In genomic region chr15:47750030-47750739, GRCh38 we compare ENCODE assay signal across 11 cellular contexts. TPM values are rescaled to one million over a fixed set of nuclear protein-coding genes. Genes with fewer than 3 reads are reported as not detected.
A peak's percentile ranks its signal among the peaks of the same experiment; 100 is the strongest.
DNase-seq lines count a peak whose midpoint lies in the region; ATAC-seq, FAIRE-seq and TF ChIP-seq lines count a peak whose summit lies in the region.
"Had no signal": no experiment of that assay in that cellular context is flagged by ENCODE, and none has a peak within 500 bp of the region (broad histone marks: within the 10 kb centered on the region; RNA-seq: fewer than 3 reads in every experiment).

No MANE protein-coding gene starts in this region.

- no peaks in the 10 kb centered on the region for H3K4me1 ChIP-seq in liver (ENCODE audit: control insufficient read depth in 4 of 4, insufficient read depth in 4 of 4, low read length in 3 of 4)
- no peaks in the 10 kb centered on the region for H3K4me1 ChIP-seq in HepG2 (ENCODE audit: insufficient read depth, low read length)
- H3K4me1 ChIP-seq in spleen: no peaks in the 10 kb centered on the region

- TF ChIP-seq EP300 in HepG2 (IDR thresholded peaks at IDR 0.05; ENCODE audit: low read depth in 2 of 2, low read length in 2 of 2): no peak
- TF ChIP-seq EP300 in HepG2 (CRISPR knock-in tag; IDR thresholded peaks at IDR 0.05; ENCODE audit: borderline replicate concordance): no peak

- ATAC-seq in HepG2: no peak

- FAIRE-seq in HepG2 (lab: Jason Lieb, UNC) (no peak), urothelium cell line (lab: Jason Lieb, UNC) (no peak)

- POLR2A ChIA-PET in HepG2 (lab: Yijun Ruan, JAX): no interaction called here

- H2AFZ ChIP-seq in HepG2 (ENCODE audit: low read length): no peak overlapping the region

- intact Hi-C loops in HepG2 (cut with micrococcal nuclease; ENCODE audit: unreplicated experiment) (no loop called here), spleen (cut with DNase I; ENCODE audit: low total_unique reads) (no loop called here)

- BruUV-seq in HepG2 (replicated peaks; lab: Mats Ljungman, UMichigan): no TSS peak

- TF ChIP-seq RAD21 in liver (IDR thresholded peaks at IDR 0.05) (no peak), HepG2 (CRISPR knock-in tag; IDR thresholded peaks at IDR 0.05) (no peak)

- H3K4me2 ChIP-seq in HepG2 (ENCODE audit: low read depth, low read length): no peak overlapping the region

- H3K9ac ChIP-seq in liver (ENCODE audit: low read depth in 1 of 2, low read length in 2 of 2) (no peak overlapping the region), HepG2 (ENCODE audit: insufficient read depth, low read depth, low read length) (no peak overlapping the region)

- 62% methylated on average over 2 of the region's 2 CpGs for WGBS in liver
- WGBS in HepG2 (ENCODE audit: low lambda C conversion rate): 0% methylated on average over 1 of the region's 2 CpGs
- WGBS in spleen, 5 donors: 50 to 83% (median 70%) methylated on average over 2 of the region's 2 CpGs

- TF ChIP-seq CTCF in liver (IDR thresholded peaks at IDR 0.05; ENCODE audit: low read depth, low read length, missing input control): no peak
- TF ChIP-seq CTCF in HepG2 (CRISPR knock-in tag; IDR thresholded peaks at IDR 0.05): no peak
- TF ChIP-seq CTCF in spleen (IDR thresholded peaks at IDR 0.05 in 8 of 11, conservative IDR thresholded peaks at IDR 0.05 in 3 of 11): no peak

- no peak for TF ChIP-seq POLR2A in HepG2 (IDR thresholded peaks at IDR 0.05; ENCODE audit: insufficient read depth in 1 of 2, low read depth in 2 of 2, low read length in 2 of 2)
- no peak for TF ChIP-seq POLR2A in spleen (IDR thresholded peaks at IDR 0.05)

- in situ Hi-C loops in HepG2 (cut with HindIII; ENCODE audit: extremely low pct_ligation_motif_present, low pct_unique_long_range_greater_than_20kb): no loop called here

- H3K27me3 ChIP-seq in liver (ENCODE audit: control insufficient read depth in 4 of 4, insufficient read depth in 4 of 4, low read length in 3 of 4): no peaks in the 10 kb centered on the region
- H3K27me3 ChIP-seq in HepG2 (ENCODE audit: control insufficient read depth in 1 of 2, insufficient read depth in 2 of 2, low read length in 2 of 2): no peaks in the 10 kb centered on the region
- no peaks in the 10 kb centered on the region for H3K27me3 ChIP-seq in spleen (replicated peaks in 1 of 7)

- H3K79me2 ChIP-seq in HepG2 (ENCODE audit: insufficient read depth, low read length): no peaks in the 10 kb centered on the region

- no peak for DNase-seq in HepG2 (ENCODE audit: low spot score)
- peak; percentile 80 for DNase-seq in astrocyte of the hippocampus (ENCODE audit: low read depth, low spot score)
- peak; percentile 84 for DNase-seq in islet precursor cell
- DNase-seq in urothelium cell line (ENCODE audit: low spot score): peak; percentile 65
- no peak for DNase-seq in DMS 273 (lab: John Stamatoyannopoulos, UW; ENCODE audit: unreplicated experiment)
- DNase-seq in spleen: no peak
- no peak for DNase-seq in DMS153 (lab: John Stamatoyannopoulos, UW)
- DNase-seq: activated naive CD4-positive, alpha-beta T cell treated with anti-CD3 and anti-CD28 coated beads, Interleukin-2, amount 50 U/mL, for 16 hours; NCI-H187 treated with DMSO at 0.1 percent for 48 hours; stimulated activated naive CD4-positive, alpha-beta T cell had no signal

- H3K9me3 ChIP-seq in liver (ENCODE audit: control insufficient read depth in 4 of 4, low read length in 3 of 4) (peaks cover 0 to 7% (median 7%) of the 10 kb centered on the region in 4 donors), HepG2 (ENCODE audit: low read length) (peaks cover 56% of the 10 kb centered on the region), spleen (peaks cover 3 to 27% (median 21%) of the 10 kb centered on the region in 8 donors)

- H3K36me3 ChIP-seq in liver (ENCODE audit: control insufficient read depth in 4 of 4, insufficient read depth in 3 of 4, low read depth in 1 of 4, low read length in 3 of 4) (no peaks in the 10 kb centered on the region), HepG2 (replicated peaks in 1 of 2; ENCODE audit: control insufficient read depth in 1 of 2, insufficient read depth in 2 of 2, low read length in 2 of 2) (no peaks in the 10 kb centered on the region), spleen (no peaks in the 10 kb centered on the region)

- no peaks in the 10 kb centered on the region for H4K20me1 ChIP-seq in HepG2 (ENCODE audit: insufficient read depth, low read length)

- CTCF ChIA-PET in HepG2 (lab: Yijun Ruan, JAX; ENCODE audit: low intra/inter-chr PET ratio, low total read pairs): no interaction called here

- no peak overlapping the region for H3K4me3 ChIP-seq in liver (ENCODE audit: low read depth in 1 of 3, low read length in 3 of 3)
- no peak overlapping the region for H3K4me3 ChIP-seq in HepG2 (replicated peaks in 1 of 3; ENCODE audit: insufficient read depth in 1 of 3, low read depth in 2 of 3, low read length in 3 of 3)
- H3K4me3 ChIP-seq in spleen: no peak overlapping the region

- H3K27ac ChIP-seq in liver (ENCODE audit: low read depth in 1 of 2, low read length in 2 of 2): no peak overlapping the region
- no peak overlapping the region for H3K27ac ChIP-seq in HepG2 (ENCODE audit: extremely low read length, insufficient read depth, low read length)
- no peak overlapping the region for H3K27ac ChIP-seq in spleen

TF ChIP-seq in liver, 16 proteins besides CTCF, POLR2A, EP300 and RAD21 (continues in another document):
- TF ChIP-seq NR2F2 (IDR thresholded peaks at IDR 0.05): peak; percentile 32

TF ChIP-seq in HepG2, 621 proteins besides CTCF, POLR2A, EP300 and RAD21:
- no peak for TF ChIP-seq ZNF616 (CRISPR knock-in tag; IDR thresholded peaks at IDR 0.05; ENCODE audit: low read depth)
- 0 out of 4 replicates have a peak, but pooled peaks of 1 of the 2 experiments have one; percentile 22 for TF ChIP-seq MAFK (conservative IDR thresholded peaks at IDR 0.05 in 1 of 2, IDR thresholded peaks at IDR 0.05 in 1 of 2; ENCODE audit: low read length in 2 of 2)
- no peak for TF ChIP-seq ZNF737 (CRISPR knock-in tag; IDR thresholded peaks at IDR 0.05; ENCODE audit: borderline replicate concordance)
TF ChIP-seq in HepG2: peak in this region for 1.

RNA-seq across cellular contexts. Expression of gene SEMA6D, which starts 32.9 kb away (rescaled TPM):
- total RNA-seq in liver: 1 to 10 TPM; 1.8 to 4.5 TPM
- 1 to 10 TPM; 1.0 to 4.3 TPM for polyA plus RNA-seq in liver
- total RNA-seq in HepG2 (2016; rRNA removed; fragmentation: Illumina TruSeq; extraction: Trizol): not detected in 2 replicates
- total RNA-seq in HepG2 (2016; cell fraction: cytosol; rRNA removed; fragmentation: Illumina TruSeq; extraction: Trizol; ENCODE audit: low read depth): not detected in 2 replicates
- total RNA-seq in HepG2 (2016; cell fraction: insoluble cytoplasmic fraction; rRNA removed; fragmentation: Illumina TruSeq; extraction: Trizol): not detected in 2 replicates
- total RNA-seq in HepG2 (2016; cell fraction: membrane; rRNA removed; fragmentation: Illumina TruSeq; extraction: Trizol): not detected in 2 replicates
- total RNA-seq in HepG2 (2016; cell fraction: nucleus; rRNA removed; fragmentation: Illumina TruSeq; extraction: Trizol): not detected in 2 replicates
- not detected in 2 replicates for polyA plus RNA-seq in HepG2 (2011; rRNA removed)
- polyA plus RNA-seq in HepG2 (2011; cell fraction: cytosol; rRNA removed): not detected in 2 replicates
- not detected in 2 replicates for polyA plus RNA-seq in HepG2 (2011; cell fraction: nucleus; rRNA removed)
- not detected in 2 replicates for polyA plus RNA-seq in HepG2 (2012)
- polyA plus RNA-seq in HepG2 (2016; cell fraction: cytosol; fragmentation: Illumina TruSeq; extraction: Trizol; ENCODE audit: low read depth): not detected in 2 replicates
- not detected in 2 replicates for polyA plus RNA-seq in HepG2 (2016; cell fraction: insoluble cytoplasmic fraction; fragmentation: Illumina TruSeq; extraction: Trizol; ENCODE audit: low read depth)
- not detected in 2 replicates for polyA plus RNA-seq in HepG2 (2016; cell fraction: membrane; fragmentation: Illumina TruSeq; extraction: Trizol; ENCODE audit: low read depth)
- not detected in 2 replicates for polyA plus RNA-seq in HepG2 (2016; cell fraction: nucleus; fragmentation: Illumina TruSeq; extraction: Trizol; ENCODE audit: insufficient read depth, low read depth)
- polyA minus RNA-seq in HepG2 (2011; rRNA and poly(A)+ RNA removed; ENCODE audit: low replicate concordance): 61.4 TPM in 1 of 2 replicates, not detected in the other
- 0.35 TPM in 1 of 2 replicates, not detected in the other for polyA minus RNA-seq in HepG2 (2011; cell fraction: cytosol; rRNA and poly(A)+ RNA removed)
- polyA minus RNA-seq in HepG2 (2011; cell fraction: nucleus; rRNA and poly(A)+ RNA removed): 0.26 TPM in 1 of 2 replicates, not detected in the other
- 1 to 10 TPM; 1.3 to 6.5 (median 2.6) TPM for total RNA-seq in spleen
- under 1 TPM; 0.52 to 0.85 (median 0.77) TPM for polyA plus RNA-seq in spleen

Comparison
In these comparisons a context has a peak if more than half of its experiments do, and no peak if none do; other contexts are left out.
1. DNase-seq: peak in astrocyte of the hippocampus (single experiment), islet precursor cell (single experiment) and urothelium cell line (single experiment); none in HepG2 (single experiment), DMS 273 (single experiment), spleen (single experiment) and DMS153 (single experiment).